8 cellular contexts compared by ENCODE assay signal in genomic region chr2:44358498-44358897, GRCh38. TPM values are rescaled to one million over a fixed set of nuclear protein-coding genes. Genes with fewer than 3 reads are reported as not detected.
DNase-seq lines count a peak whose midpoint lies in the region; FAIRE-seq and TF ChIP-seq lines count a peak whose summit lies in the region.

No MANE protein-coding gene starts in this region.

- WGBS in sigmoid colon, 2 donors, result 35 to 49% methylated on average over 3 of the region's 3 CpGs

- H3K4me3 ChIP-seq in astrocyte of the cerebellum (ENCODE audit: low read depth, low read length) (no peak overlapping the region), sigmoid colon (no peak overlapping the region)

- in situ Hi-C loops in astrocyte of the cerebellum (cut with HindIII; ENCODE audit: low sequenced_read_pairs), result no loop called here

- H3K27ac ChIP-seq in sigmoid colon, result no peak overlapping the region

- intact Hi-C loops in sigmoid colon (cut with DNase I), result no loop called here

- no peak for TF ChIP-seq POLR2A in sigmoid colon (IDR thresholded peaks at IDR 0.05)

- FAIRE-seq in GM19239 (lab: Jason Lieb, UNC), result no peak

- no peak for TF ChIP-seq CTCF in astrocyte of the cerebellum (IDR thresholded peaks at IDR 0.05; ENCODE audit: low read depth, low read length, missing control alignments)
- TF ChIP-seq CTCF in sigmoid colon (IDR thresholded peaks at IDR 0.05), result no peak

- DNase-seq in CD1c-positive myeloid dendritic cell (ENCODE audit: extremely low spot score), result peak; percentile 14
- peak; percentile 5 for DNase-seq in GM19239 (ENCODE audit: insufficient read length, low spot score)
- peak; percentile 36 for DNase-seq in NCI-H2227 treated with DMSO at 0.1 percent for 48 hours (lab: John Stamatoyannopoulos, UW)
- DNase-seq in astrocyte of the cerebellum (ENCODE audit: low read depth), result peak; percentile 35
- peak; percentile 65 for DNase-seq in sigmoid colon
- DNase-seq in DMS114 treated with DMSO at 0.1 percent for 48 hours (lab: John Stamatoyannopoulos, UW; ENCODE audit: unreplicated experiment), result no peak
- no peak for DNase-seq in HuH-7.5 (ENCODE audit: low spot score)
- DNase-seq in middle frontal gyrus (ENCODE audit: extremely low spot score, low spot score), result no peak

- TF ChIP-seq EP300 in sigmoid colon (IDR thresholded peaks at IDR 0.05), result no peak

- no peaks in the 10 kb centered on the region for H3K27me3 ChIP-seq in sigmoid colon

- peaks cover 0 to 38% (median 27%) of the 10 kb centered on the region in 4 donors for H3K4me1 ChIP-seq in sigmoid colon

- no peaks in the 10 kb centered on the region for H3K9me3 ChIP-seq in sigmoid colon

- no peaks in the 10 kb centered on the region for H3K36me3 ChIP-seq in sigmoid colon

RNA-seq across cellular contexts. Expression of gene PREPL, which starts 2.8 kb away (rescaled TPM):
- total RNA-seq in sigmoid colon, result 10 to 100 TPM; 41.5 to 52.6 (median 48.1) TPM
- polyA plus RNA-seq in sigmoid colon, result 10 to 100 TPM in 2 of 3 donors, 1 to 10 TPM in 1; 6.6 to 14.6 (median 10.2) TPM

RNA-seq across cellular contexts. Expression of gene CAMKMT, which starts 3.2 kb away (rescaled TPM):
- 10 to 100 TPM; 11.6 to 15.6 (median 13.5) TPM for total RNA-seq in sigmoid colon
- 10 to 100 TPM in 1 of 3 donors, 1 to 10 TPM in 2; 6.1 to 10.2 (median 6.2) TPM for polyA plus RNA-seq in sigmoid colon

Comparison
In these comparisons a context has a peak if more than half of its experiments do, and no peak if none do; other contexts are left out.
1. DNase-seq: peak in CD1c-positive myeloid dendritic cell (single experiment), GM19239 (single experiment), NCI-H2227 treated with DMSO at 0.1 percent for 48 hours (single experiment), astrocyte of the cerebellum (single experiment) and sigmoid colon (single experiment); none in DMS114 treated with DMSO at 0.1 percent for 48 hours (single experiment), HuH-7.5 (single experiment) and middle frontal gyrus (single experiment).